In genomic region chr3:72183489-72183888, GRCh38 we compare ENCODE assay signal across 34 cellular contexts.
"Had no signal": no experiment of that assay in that cellular context is flagged by ENCODE, and none has a peak within 500 bp of the region (broad histone marks: within the 10 kb centered on the region; RNA-seq: fewer than 3 reads in every experiment).

No MANE protein-coding gene starts in this region.

- H3K4me3 ChIP-seq: MG63 had no signal

- H3K27me3 ChIP-seq: MG63 had no signal

- H3K9me3 ChIP-seq: MG63 had no signal

- H3K36me3 ChIP-seq: MG63 had no signal

- DNase-seq: Karpas-422, Kasumi-1, MG63, MM.1S, MV-4-11, NCI-H1048, NCI-H1092, NCI-H1092 treated with DMSO at 0.1 percent for 48 hours, NCI-H1105, NCI-H1105 treated with DMSO at 0.1 percent for 48 hours, NCI-H1417, NCI-H1417 treated with DMSO at 0.1 percent for 48 hours, NCI-H1436, NCI-H1436 treated with DMSO at 0.1 percent for 48 hours, NCI-H146, NCI-H1694, NCI-H1694 treated with DMSO at 0.1 percent for 48 hours, NCI-H187, NCI-H187 treated with DMSO at 0.1 percent for 48 hours, NCI-H1930, NCI-H2029, NCI-H2029 treated with DMSO at 0.1 percent for 48 hours, NCI-H2081, NCI-H2081 treated with DMSO at 0.1 percent for 48 hours, NCI-H2107, NCI-H2171, NCI-H2171 treated with DMSO at 0.1 percent for 48 hours, NCI-H2227 treated with DMSO at 0.1 percent for 48 hours, NCI-H226, NCI-H345, NCI-H446, NCI-H446 treated with DMSO at 0.1 percent for 48 hours, NCI-H510A, NCI-H510A treated with DMSO at 0.1 percent for 48 hours had no signal
